ENCODE assay signal across 20 cellular contexts in the genomic region with DNA sequence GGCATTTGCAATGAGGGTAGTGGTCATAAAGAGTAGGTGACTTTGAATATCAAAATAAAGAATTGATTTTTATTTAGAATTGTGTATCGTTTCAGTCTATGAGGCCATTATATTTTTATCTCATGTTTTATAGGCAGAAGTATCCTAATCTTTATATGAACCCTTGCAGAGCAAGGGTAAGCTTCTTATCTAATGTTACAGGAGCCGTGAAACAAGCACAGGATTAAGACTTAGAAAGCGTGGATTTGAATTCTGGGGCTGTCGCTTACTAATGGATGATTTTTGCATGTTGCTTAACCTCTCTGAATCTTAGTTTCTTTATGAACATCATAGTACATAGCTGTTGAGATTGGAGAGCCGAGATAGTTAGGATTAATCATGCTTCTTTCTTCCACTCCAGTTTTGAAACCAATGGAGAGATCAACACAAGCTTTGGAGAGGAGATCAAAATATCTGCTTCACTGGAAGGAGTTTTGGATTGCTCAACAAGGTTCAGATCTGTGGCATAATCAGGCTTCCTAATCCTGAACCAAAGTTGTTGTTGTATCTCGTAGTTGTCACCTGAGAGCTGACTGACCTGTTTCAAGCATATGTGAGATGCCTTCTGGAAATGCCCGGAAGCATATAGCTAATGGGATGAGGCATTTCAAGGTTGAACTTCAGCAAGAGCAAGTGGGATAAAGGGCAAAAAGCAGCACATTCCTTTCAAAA.
"Had no signal": no experiment of that assay in that cellular context is flagged by ENCODE, and none has a peak within 500 bp of the region (broad histone marks: within the 10 kb centered on the region; RNA-seq: fewer than 3 reads in every experiment).

No MANE protein-coding gene starts in this region.

- DNase-seq: activated CD4-positive, alpha-beta memory T cell treated with anti-CD3 and anti-CD28 coated beads, Interleukin-2, amount 10 ng/mL, durations not matched to agents 7 days and 5 days; activated CD4-positive, alpha-beta T cell treated with anti-CD3 and anti-CD28 coated beads for 36 hours; activated CD8-positive, alpha-beta memory T cell treated with anti-CD3 and anti-CD28 coated beads, Interleukin-2, amount 50 U/mL, for 4 hours; activated naive CD4-positive, alpha-beta T cell treated with Interleukin-2 at 50 U/mL for 16 hours; adrenal gland; cerebellar nuclear complex; endodermal cell; erythroblast; foreskin keratinocyte; heart right ventricle; islet precursor cell; stimulated activated CD4-positive, alpha-beta T cell treated with anti-CD3 and anti-CD28 coated beads, Interleukin-15, amount 100 ng/mL, for 24 hours; stimulated activated CD4-positive, alpha-beta T cell treated with anti-CD3 and anti-CD28 coated beads, Interleukin-4, amount 100 ng/mL, for 4 hours; stimulated activated naive CD8-positive, alpha-beta T cell treated with anti-CD3 and anti-CD28 coated beads, Interleukin-15, amount 100 ng/mL, for 72 hours; T-helper 9 cell had no signal

- H3K4me1 ChIP-seq: adrenal gland, foreskin keratinocyte, psoas muscle, SJSA1 had no signal

- ATAC-seq: activated CD4-positive, alpha-beta T cell treated with anti-CD3 and anti-CD28 coated beads for 36 hours; foreskin keratinocyte; left lobe of liver; stimulated activated naive CD8-positive, alpha-beta T cell treated with anti-CD3 and anti-CD28 coated beads, Interleukin-15, amount 100 ng/mL, for 72 hours had no signal

- H3K9me3 ChIP-seq: adrenal gland, heart right ventricle, psoas muscle, SJSA1, tibial nerve had no signal

- H3K36me3 ChIP-seq: adrenal gland, heart right ventricle, SJSA1, tibial nerve had no signal

- H3K4me3 ChIP-seq: adrenal gland, heart right ventricle, psoas muscle, SJSA1, tibial nerve had no signal

- H3K27me3 ChIP-seq: adrenal gland, heart right ventricle, SJSA1, tibial nerve had no signal

- H3K27ac ChIP-seq: adrenal gland, foreskin keratinocyte, psoas muscle, SJSA1, VCaP had no signal
